ENCODE assay signal across 8 cellular contexts in the genomic region with DNA sequence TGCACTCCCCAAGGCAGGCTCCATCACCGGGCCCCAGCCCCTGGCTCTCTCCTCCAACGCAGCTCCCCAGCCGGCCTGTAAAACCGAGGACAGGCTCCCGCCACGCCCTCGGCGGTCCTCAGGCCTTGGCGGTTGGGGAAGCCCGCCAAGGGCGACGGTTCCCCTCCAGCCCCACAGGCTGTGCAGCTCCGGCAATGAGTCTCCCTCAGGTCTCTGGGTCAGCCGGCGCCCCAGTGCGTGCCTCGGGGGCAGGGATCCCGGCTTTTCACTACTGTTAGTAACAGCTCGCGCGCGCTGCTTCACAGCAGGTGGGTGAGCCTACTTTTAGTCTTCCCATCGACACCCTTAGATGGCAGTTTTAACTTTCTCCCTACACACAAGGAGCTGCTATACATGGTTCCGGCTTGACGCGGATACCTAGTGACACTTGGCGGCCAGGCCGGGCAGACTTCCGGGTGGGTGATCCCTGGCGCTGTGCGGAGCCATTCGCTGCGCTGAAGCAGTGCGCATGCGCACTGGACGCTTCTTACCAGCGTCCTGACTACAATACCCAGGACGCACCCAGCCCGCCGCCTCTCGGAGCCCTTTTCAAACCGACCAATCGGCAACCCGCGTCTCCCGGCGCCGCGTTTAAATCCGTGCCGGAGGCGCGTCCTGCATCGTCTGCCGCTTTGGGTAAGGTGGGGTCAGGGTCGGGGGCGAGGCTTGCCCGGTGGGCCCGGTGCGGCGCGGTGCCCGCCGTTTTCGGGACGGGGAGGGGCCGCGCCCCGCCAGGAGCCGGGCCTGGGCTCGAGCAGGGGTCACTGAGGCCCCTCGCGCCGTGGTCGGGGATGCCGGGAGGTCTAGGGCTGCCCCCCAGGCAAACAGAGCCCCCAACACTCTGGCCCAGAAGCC. TPM values are rescaled to one million over a fixed set of nuclear protein-coding genes. Genes with fewer than 3 reads are reported as not detected.
DNase-seq lines count a peak whose midpoint lies in the region; ATAC-seq and TF ChIP-seq lines count a peak whose summit lies in the region.

A gene with protein sequence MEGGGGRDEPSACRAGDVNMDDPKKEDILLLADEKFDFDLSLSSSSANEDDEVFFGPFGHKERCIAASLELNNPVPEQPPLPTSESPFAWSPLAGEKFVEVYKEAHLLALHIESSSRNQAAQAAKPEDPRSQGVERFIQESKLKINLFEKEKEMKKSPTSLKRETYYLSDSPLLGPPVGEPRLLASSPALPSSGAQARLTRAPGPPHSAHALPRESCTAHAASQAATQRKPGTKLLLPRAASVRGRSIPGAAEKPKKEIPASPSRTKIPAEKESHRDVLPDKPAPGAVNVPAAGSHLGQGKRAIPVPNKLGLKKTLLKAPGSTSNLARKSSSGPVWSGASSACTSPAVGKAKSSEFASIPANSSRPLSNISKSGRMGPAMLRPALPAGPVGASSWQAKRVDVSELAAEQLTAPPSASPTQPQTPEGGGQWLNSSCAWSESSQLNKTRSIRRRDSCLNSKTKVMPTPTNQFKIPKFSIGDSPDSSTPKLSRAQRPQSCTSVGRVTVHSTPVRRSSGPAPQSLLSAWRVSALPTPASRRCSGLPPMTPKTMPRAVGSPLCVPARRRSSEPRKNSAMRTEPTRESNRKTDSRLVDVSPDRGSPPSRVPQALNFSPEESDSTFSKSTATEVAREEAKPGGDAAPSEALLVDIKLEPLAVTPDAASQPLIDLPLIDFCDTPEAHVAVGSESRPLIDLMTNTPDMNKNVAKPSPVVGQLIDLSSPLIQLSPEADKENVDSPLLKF (plus strand): TSS at position 614 of the 894 bp plus-strand sequence. CDS start 531 bp downstream, outside the sequence.

- H3K79me2 ChIP-seq in ACC112 (ENCODE audit: control insufficient read depth, insufficient read depth, low read length, unreplicated experiment) = peaks cover 22% of the 10 kb centered on the region

- ATAC-seq in GM18868 (IDR thresholded peaks at IDR 0.05; ENCODE audit: unreplicated experiment) (peak; percentile 90), HG03108 (IDR thresholded peaks at IDR 0.05; ENCODE audit: unreplicated experiment) (peak; percentile 94)

- H2AFZ ChIP-seq in ACC112 (ENCODE audit: low read length, unreplicated experiment) = peak within 1 kb of the TSS; percentile 10

- H3K4me1 ChIP-seq in ACC112 (ENCODE audit: control insufficient read depth, insufficient read depth, low read length, unreplicated experiment) (peaks cover 9% of the 10 kb centered on the region), breast epithelium (peaks cover 0 to 3% of the 10 kb centered on the region in 2 donors)

- TF ChIP-seq CTCF in VCaP (conservative IDR thresholded peaks at IDR 0.05) = 0 out of 2 replicates have a peak, but pooled peaks have one; percentile 13
- no peak for TF ChIP-seq CTCF in breast epithelium (IDR thresholded peaks at IDR 0.05)

- intact Hi-C loops in breast epithelium (cut with DNase I; ENCODE audit: low total_unique reads) = loop anchor here (10.0 kb wide), 2 partner anchors 162 to 302 kb away; no protein-coding TSS in a partner anchor

- H3K27ac ChIP-seq in ACC112 (ENCODE audit: low read depth, low read length) (peak within 1 kb of the TSS; percentile 29), VCaP (peak within 1 kb of the TSS; percentile 84), breast epithelium (peak within 1 kb of the TSS; percentile 95), skin epidermis (peak within 1 kb of the TSS; percentile 14 to 97 (median 93))

- peak; percentile 34 for TF ChIP-seq POLR2A in breast epithelium (IDR thresholded peaks at IDR 0.05)

- H3K9me3 ChIP-seq in breast epithelium (peaks cover 2 to 9% of the 10 kb centered on the region in 2 donors), iPS-18c (ENCODE audit: control insufficient read depth, insufficient read depth, low read length) (no peaks in the 10 kb centered on the region)

- H3K27me3 ChIP-seq in ACC112 (ENCODE audit: insufficient read depth, low read length) = no peaks in the 10 kb centered on the region
- no peaks in the 10 kb centered on the region for H3K27me3 ChIP-seq in breast epithelium

- DNase-seq in NCI-H2196 (lab: John Stamatoyannopoulos, UW; ENCODE audit: unreplicated experiment) = peak; percentile 99
- DNase-seq in breast epithelium (ENCODE audit: low spot score in 2 of 2) = peak; percentile 96 to 97

- peak within 1 kb of the TSS; percentile 91 for H3K4me3 ChIP-seq in ACC112 (ENCODE audit: low read depth, low read length)
- H3K4me3 ChIP-seq in breast epithelium = peak within 1 kb of the TSS; percentile 50 to 76 (median 67)
- H3K4me3 ChIP-seq in iPS-18c (ENCODE audit: insufficient read depth, low read depth, low read length) = peak within 1 kb of the TSS; percentile 96
- peak within 1 kb of the TSS; percentile 51 to 73 (median 66) for H3K4me3 ChIP-seq in skin epidermis

- H3K36me3 ChIP-seq in ACC112 (ENCODE audit: insufficient read depth, low read length) = no peaks in the 10 kb centered on the region
- H3K36me3 ChIP-seq in breast epithelium = peaks cover 11% of the 10 kb centered on the region

RNA-seq across cellular contexts. Expression of the gene that starts here (rescaled TPM):
- under 1 TPM in 2 of 3 donors, not detected in 1; 0.29 to 0.48 TPM for total RNA-seq in breast epithelium

Comparison
In these comparisons a context has a peak if more than half of its experiments do, and no peak if none do; other contexts are left out.
1. Peak in every context shown above with its lines: DNase-seq, ATAC-seq, H3K4me3 ChIP-seq and H3K27ac ChIP-seq.
2. Peak in DNase-seq, H3K4me3 ChIP-seq and H3K27ac ChIP-seq in breast epithelium; RNA of the gene not detected or under 1 TPM.
3. H3K27ac ChIP-seq: peak in every context shown above with its lines; median percentile 95 in breast epithelium; 93 in skin epidermis; 84 in VCaP; 29 in ACC112.